21 cellular contexts compared by ENCODE assay signal in genomic region chr5:160852049-160852448, GRCh38.
DNase-seq lines count a peak whose midpoint lies in the region; ATAC-seq lines count a peak whose summit lies in the region.
"Had no signal": no experiment of that assay in that cellular context is flagged by ENCODE, and none has a peak within 500 bp of the region (broad histone marks: within the 10 kb centered on the region; RNA-seq: fewer than 3 reads in every experiment).

Gene ATP10B, minus strand, starts transcription at chr5:160852211. Its CDS starts 164,137 bp downstream, at chr5:160688074.

- intact Hi-C loops in head of caudate nucleus (cut with DNase I) = no loop called here

- ATAC-seq in GM19395 (IDR thresholded peaks at IDR 0.05; ENCODE audit: unreplicated experiment) (no peak), GM18519 (IDR thresholded peaks at IDR 0.05; ENCODE audit: low FRiP score, unreplicated experiment) (no peak)
- ATAC-seq: activated T-helper 17 cell treated with anti-CD3 and anti-CD28 coated beads, Interleukin-2, amount 50 U/mL, for 72 hours; GM23338; left lung; stimulated activated memory B cell treated with anti-CD40 and anti-IgM and Interleukin-4, amounts not matched to agents 10 μg/mL and 1 μg/mL and 100 μg/mL, for 72 hours had no signal

- DNase-seq in COLO829 (ENCODE audit: low spot score) (peak; percentile 55), head of caudate nucleus (peak in 37 of 42 donors; percentile 2 to 83 (median 48)), nucleus accumbens (lab: John Stamatoyannopoulos, UW) (peak in 35 of 56 donors; percentile 0 to 64 (median 31)), NAMALWA (ENCODE audit: low spot score) (no peak), NCI-H146 (lab: John Stamatoyannopoulos, UW) (no peak)
- DNase-seq: activated CD4-positive, alpha-beta T cell treated with anti-CD3 and anti-CD28 coated beads, Interleukin-2, amount 50 U/mL, for 1 hour; activated CD8-positive, alpha-beta memory T cell treated with anti-CD3 and anti-CD28 coated beads, Interleukin-2, amount 50 U/mL, for 4 hours; BE2C; Caco-2; Kasumi-1; left lung; NCI-H1092; NCI-H2029 treated with DMSO at 0.1 percent for 48 hours; NCI-H510A had no signal

- H3K27ac ChIP-seq in angular gyrus (ENCODE audit: low read depth, low read length) = peak within 1 kb of the TSS; percentile 78
- H3K27ac ChIP-seq: left lung, prostate gland had no signal

Comparison
In these comparisons a context has a peak if more than half of its experiments do, and no peak if none do; other contexts are left out.
1. DNase-seq: peak in COLO829 (single experiment), head of caudate nucleus (37 of 42) and nucleus accumbens (35 of 56); none in NAMALWA (single experiment) and NCI-H146 (single experiment).